Comparison of ENCODE assay signal across 26 cellular contexts in the genomic region with DNA sequence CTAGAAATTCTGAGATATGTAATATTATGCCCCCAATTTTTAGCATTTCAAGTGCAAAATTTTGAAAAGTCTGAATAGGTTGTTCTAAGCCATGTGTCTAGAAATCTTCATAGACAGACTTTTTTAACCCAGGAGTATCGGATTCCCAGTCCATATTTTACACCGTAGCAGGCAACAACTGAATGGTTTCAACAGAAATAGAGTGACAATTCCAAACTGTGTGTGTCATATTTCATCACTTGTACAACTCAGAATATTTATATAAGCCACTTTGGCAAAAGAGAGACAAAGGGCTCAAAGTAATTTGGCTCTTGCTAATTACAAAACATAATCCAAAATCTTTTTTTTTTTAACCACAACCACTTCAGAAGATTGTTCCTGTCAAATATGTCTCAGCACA.
"Had no signal": no experiment of that assay in that cellular context is flagged by ENCODE, and none has a peak within 500 bp of the region (broad histone marks: within the 10 kb centered on the region; RNA-seq: fewer than 3 reads in every experiment).

No MANE protein-coding gene starts in this region.

- H3K4me3 Mint-ChIP-seq: activated naive CD8-positive, alpha-beta T cell; activated T-cell treated with anti-CD3 and anti-CD28 coated beads, Interleukin-2, amount 50 U/mL, for 4 hours; central memory CD8-positive, alpha-beta T cell; memory B cell; stimulated activated naive B cell treated with anti-CD40 and anti-IgM and Interleukin-4, amounts not matched to agents 10 μg/mL and 1 μg/mL and 100 μg/mL, for 72 hours; T-helper 17 cell had no signal

- ATAC-seq: activated T-cell treated with anti-CD3 and anti-CD28 coated beads, Interleukin-2, amount 50 U/mL, for 4 hours; esophagus mucosa; gastrocnemius medialis; mucosa of descending colon; stimulated activated naive B cell treated with anti-CD40 and anti-IgM and Interleukin-4, amounts not matched to agents 10 μg/mL and 1 μg/mL and 100 μg/mL, for 72 hours; T-helper 17 cell had no signal

- H3K27ac Mint-ChIP-seq: activated naive CD8-positive, alpha-beta T cell; activated T-helper 2 cell treated with anti-CD3 and anti-CD28 coated beads, Interferon-gamma antibody, Interleukin-2, Interleukin-4, amounts not matched to agents 10 μg/mL and 5 μg/mL and 100 μg/mL, durations not matched to agents 14 hours and 24 hours and 36 hours; memory B cell; stimulated activated naive B cell treated with anti-CD40 and anti-IgM and Interleukin-4, amounts not matched to agents 10 μg/mL and 1 μg/mL and 100 μg/mL, for 72 hours; T-helper 17 cell had no signal

- H3K36me3 Mint-ChIP-seq: activated naive CD8-positive, alpha-beta T cell; memory B cell; stimulated activated naive B cell treated with anti-CD40 and anti-IgM and Interleukin-4, amounts not matched to agents 10 μg/mL and 1 μg/mL and 100 μg/mL, for 72 hours had no signal

- H3K27me3 ChIP-seq: breast epithelium, gastrocnemius medialis, sigmoid colon, transverse colon had no signal

- H3K9me3 ChIP-seq: breast epithelium, gastrocnemius medialis, mucosa of descending colon, sigmoid colon, transverse colon had no signal

- FAIRE-seq: colon, islet of Langerhans had no signal

- H3K36me3 ChIP-seq: breast epithelium, gastrocnemius medialis, sigmoid colon, transverse colon had no signal

- H3K4me3 ChIP-seq: breast epithelium, gastrocnemius medialis, mucosa of descending colon, sigmoid colon, transverse colon had no signal

- H3K27ac ChIP-seq: breast epithelium, gastrocnemius medialis, sigmoid colon, transverse colon had no signal

- H3K4me1 Mint-ChIP-seq: memory B cell; stimulated activated naive B cell treated with anti-CD40 and anti-IgM and Interleukin-4, amounts not matched to agents 10 μg/mL and 1 μg/mL and 100 μg/mL, for 72 hours; T-helper 17 cell had no signal

- H3K27me3 Mint-ChIP-seq: activated naive CD8-positive, alpha-beta T cell; central memory CD8-positive, alpha-beta T cell; memory B cell; stimulated activated naive B cell treated with anti-CD40 and anti-IgM and Interleukin-4, amounts not matched to agents 10 μg/mL and 1 μg/mL and 100 μg/mL, for 72 hours; T-helper 17 cell had no signal

- DNase-seq: activated CD4-positive, alpha-beta T cell treated with anti-CD3 and anti-CD28 coated beads for 4 hours; activated CD4-positive, alpha-beta T cell treated with anti-CD3 and anti-CD28 coated beads, Interleukin-2, amount 50 U/mL, for 48 hours; activated CD4-positive, CD25-positive, alpha-beta regulatory T cell; activated CD8-positive, alpha-beta memory T cell treated with anti-CD3 and anti-CD28 coated beads, Interleukin-2, amount 50 U/mL, for 48 hours; activated naive CD4-positive, alpha-beta T cell; activated T-cell treated with anti-CD3 and anti-CD28 coated beads, Interleukin-2, amount 50 U/mL, for 4 hours; effector memory CD4-positive, alpha-beta T cell; gastrocnemius medialis; hypothalamus; mucosa of descending colon; occipital lobe; posterior cingulate gyrus; sigmoid colon; stimulated activated CD4-positive, alpha-beta T cell treated with anti-CD3 and anti-CD28 coated beads, Interleukin-2, amount 100 ng/mL, for 48 hours; stimulated activated CD8-positive, alpha-beta memory T cell treated with anti-CD3 and anti-CD28 coated beads, Interleukin-4, amount 100 ng/mL, for 48 hours; stimulated activated naive B cell treated with anti-CD40 and anti-IgM and Interleukin-4, amounts not matched to agents 10 μg/mL and 1 μg/mL and 100 μg/mL, for 72 hours; T-helper 17 cell; transverse colon had no signal

- H3K4me1 ChIP-seq: breast epithelium, gastrocnemius medialis, sigmoid colon, transverse colon had no signal
